In genomic region chr2:120847700-120848321, GRCh38 we compare ENCODE assay signal across 14 cellular contexts.
DNase-seq lines count a peak whose midpoint lies in the region; ATAC-seq and TF ChIP-seq lines count a peak whose summit lies in the region.
"Had no signal": no experiment of that assay in that cellular context is flagged by ENCODE, and none has a peak within 500 bp of the region (broad histone marks: within the 10 kb centered on the region; RNA-seq: fewer than 3 reads in every experiment).

No MANE protein-coding gene starts in this region.

- no peaks in the 10 kb centered on the region for H3K4me1 ChIP-seq in prostate gland (replicated peaks)
- H3K4me1 ChIP-seq: adrenal gland; BLaER1 treated with 17β-estradiol and CSF1 and Interleukin-3, amounts not matched to agents 10 nM and 100 nM had no signal

- intact Hi-C loops in prostate gland (cut with DNase I): no loop called here

- TF ChIP-seq CTCF in chondrocyte (IDR thresholded peaks at IDR 0.05) (no peak), prostate gland (IDR thresholded peaks at IDR 0.05) (no peak)

- no peaks in the 10 kb centered on the region for H3K27me3 Mint-ChIP-seq in chondrocyte (ENCODE audit: low read depth)

- H3K36me3 Mint-ChIP-seq in chondrocyte (ENCODE audit: low read depth): peaks cover 18% of the 10 kb centered on the region

- TF ChIP-seq POLR2A in prostate gland (IDR thresholded peaks at IDR 0.05) (no peak), erythroblast (IDR thresholded peaks at IDR 0.05; ENCODE audit: low read length) (no peak)

- H3K4me3 ChIP-seq in prostate gland: no peak overlapping the region
- H3K4me3 ChIP-seq: adrenal gland; BLaER1 treated with 17β-estradiol and CSF1 and Interleukin-3, amounts not matched to agents 10 nM and 100 nM; MG63 had no signal

- WGBS in prostate gland: 44% methylated on average over 24 of the region's 24 CpGs

- ATAC-seq in GM18907 (IDR thresholded peaks at IDR 0.05; ENCODE audit: unreplicated experiment): no peak
- no peak for ATAC-seq in GM19452 (IDR thresholded peaks at IDR 0.05; ENCODE audit: unreplicated experiment)
- ATAC-seq: stimulated activated naive CD8-positive, alpha-beta T cell treated with anti-CD3 and anti-CD28 coated beads, Interleukin-15, Interleukin-2, amounts not matched to agents 100 U/mL and 50 U/mL, for 24 hours had no signal

- H3K36me3 ChIP-seq in prostate gland: no peaks in the 10 kb centered on the region
- H3K36me3 ChIP-seq: adrenal gland; BLaER1 treated with 17β-estradiol and CSF1 and Interleukin-3, amounts not matched to agents 10 nM and 100 nM; MG63 had no signal

- peaks cover 24% of the 10 kb centered on the region for H3K4me1 Mint-ChIP-seq in chondrocyte (ENCODE audit: low read depth)

- DNase-seq in DMS79 treated with DMSO at 0.1 percent for 48 hours (lab: John Stamatoyannopoulos, UW) (peak; percentile 65), NCI-H446 (lab: John Stamatoyannopoulos, UW) (peak; percentile 86 to 96), chondrocyte (ENCODE audit: low spot score) (peak; percentile 81), prostate gland (ENCODE audit: low spot score) (peak; percentile 30), erythroblast (lab: John Stamatoyannopoulos, UW) (no peak)
- DNase-seq in stimulated activated CD4-positive, alpha-beta T cell treated with anti-CD3 and anti-CD28 coated beads, Interleukin-2, amount 100 ng/mL, for 48 hours: no peak
- DNase-seq: activated CD4-positive, CD25-positive, alpha-beta regulatory T cell; islet precursor cell; MG63; stimulated activated naive CD8-positive, alpha-beta T cell treated with anti-CD3 and anti-CD28 coated beads, Interleukin-15, Interleukin-2, amounts not matched to agents 100 U/mL and 50 U/mL, for 24 hours had no signal

- no peak overlapping the region for H3K27ac ChIP-seq in prostate gland
- H3K27ac ChIP-seq: BLaER1 treated with 17β-estradiol and CSF1 and Interleukin-3, amounts not matched to agents 10 nM and 100 nM had no signal

- no peak overlapping the region for H3K27ac Mint-ChIP-seq in chondrocyte (ENCODE audit: unreplicated experiment)

- H3K27me3 ChIP-seq in prostate gland (replicated peaks; ENCODE audit: insufficient read depth): no peaks in the 10 kb centered on the region
- H3K27me3 ChIP-seq: adrenal gland; BLaER1 treated with 17β-estradiol and CSF1 and Interleukin-3, amounts not matched to agents 10 nM and 100 nM; MG63 had no signal

- peaks cover 13% of the 10 kb centered on the region for H3K9me3 Mint-ChIP-seq in chondrocyte (ENCODE audit: low read depth)

- no peaks in the 10 kb centered on the region for H3K9me3 ChIP-seq in prostate gland
- H3K9me3 ChIP-seq: MG63 had no signal

- H3K4me3 Mint-ChIP-seq in chondrocyte (ENCODE audit: unreplicated experiment): no peak overlapping the region

Comparison
In these comparisons a context has a peak if more than half of its experiments do, and no peak if none do; other contexts are left out.
1. DNase-seq: peak in DMS79 treated with DMSO at 0.1 percent for 48 hours (single experiment), NCI-H446 (2 of 2), chondrocyte (single experiment) and prostate gland (single experiment); none in stimulated activated CD4-positive, alpha-beta T cell treated with anti-CD3 and anti-CD28 coated beads, Interleukin-2, amount 100 ng/mL, for 48 hours (0 of 2) and erythroblast (0 of 2).